ENCODE assay signal across 8 cellular contexts in genomic region chr12:62123721-62124203, GRCh38.
DNase-seq lines count a peak whose midpoint lies in the region; ATAC-seq and TF ChIP-seq lines count a peak whose summit lies in the region.

No MANE protein-coding gene starts in this region.

- CTCF ChIA-PET in PC-9 (lab: Charles Lee): interaction anchor here (0.7 kb wide), 1 partner anchor 948 kb away, joined by 3 read pairs; no protein-coding TSS in a partner anchor

- H3K79me2 ChIP-seq in DND-41 (ENCODE audit: insufficient read depth, low read length): no peaks in the 10 kb centered on the region
- no peaks in the 10 kb centered on the region for H3K79me2 ChIP-seq in PC-9 (ENCODE audit: low read depth)

- H3K4me2 ChIP-seq in DND-41 (ENCODE audit: insufficient read depth, low read length) (no peak overlapping the region), PC-9 (no peak overlapping the region)

- no peaks in the 10 kb centered on the region for H3K9me2 ChIP-seq in PC-9 (ENCODE audit: insufficient read depth)

- H3K36me3 ChIP-seq in DND-41 (ENCODE audit: insufficient read depth, low read length): no peaks in the 10 kb centered on the region
- no peaks in the 10 kb centered on the region for H3K36me3 ChIP-seq in PC-9 (ENCODE audit: low read depth)
- H3K36me3 ChIP-seq in adrenal gland (replicated peaks in 1 of 2): no peaks in the 10 kb centered on the region

- peak; percentile 87 for TF ChIP-seq CTCF in DND-41 (IDR thresholded peaks at IDR 0.05; ENCODE audit: borderline replicate concordance, extremely low read depth, low read length, poor library complexity, severe bottlenecking)
- TF ChIP-seq CTCF in PC-9 (conservative IDR thresholded peaks at IDR 0.05): peak; percentile 78
- TF ChIP-seq CTCF in adrenal gland (IDR thresholded peaks at IDR 0.05): peak; percentile 40 to 75 (median 54)

- whole genome bisulfite sequencing in adrenal gland, 4 donors: 29 to 32% (median 32%) methylated on average over 4 of the region's 4 CpGs

- TF ChIP-seq POLR2A in adrenal gland (IDR thresholded peaks at IDR 0.05) (no peak), GM18505 (IDR thresholded peaks at IDR 0.05; ENCODE audit: borderline replicate concordance, extremely low read depth, insufficient read depth, insufficient read length) (no peak)

- H3K27me3 ChIP-seq in DND-41 (ENCODE audit: insufficient read depth, low read length, poor library complexity) (no peaks in the 10 kb centered on the region), PC-9 (ENCODE audit: insufficient read depth, low read depth) (no peaks in the 10 kb centered on the region), adrenal gland (no peaks in the 10 kb centered on the region)

- peak; percentile 42 for DNase-seq in DND-41
- DNase-seq in PC-9: peak in 1 of 2 experiments; percentile 15
- DNase-seq in adrenal gland: peak; percentile 21 to 58 (median 40)
- DNase-seq in inferior parietal cortex (ENCODE audit: extremely low spot score): peak; percentile 56
- peak; percentile 9 for DNase-seq in stimulated activated CD4-positive, alpha-beta T cell treated with anti-CD3 and anti-CD28 coated beads, Interleukin-2, amount 100 ng/mL, for 4 hours (ENCODE audit: low read depth)

- no peak overlapping the region for H3K4me3 ChIP-seq in DND-41 (ENCODE audit: low read depth in 1 of 2, low read length in 2 of 2)
- no peak overlapping the region for H3K4me3 ChIP-seq in PC-9
- H3K4me3 ChIP-seq in adrenal gland: no peak overlapping the region

- H4K20me1 ChIP-seq in DND-41 (ENCODE audit: insufficient read depth, low read length) (no peaks in the 10 kb centered on the region), PC-9 (ENCODE audit: insufficient read depth) (no peaks in the 10 kb centered on the region)

- no peaks in the 10 kb centered on the region for H3K9me3 ChIP-seq in DND-41 (ENCODE audit: insufficient read depth, low read length, severe bottlenecking)
- no peaks in the 10 kb centered on the region for H3K9me3 ChIP-seq in PC-9 (ENCODE audit: insufficient read depth, low read depth)
- no peaks in the 10 kb centered on the region for H3K9me3 ChIP-seq in adrenal gland (replicated peaks in 1 of 3)

- no peak overlapping the region for H3K9ac ChIP-seq in DND-41 (ENCODE audit: low read depth, low read length)

- intact Hi-C loops in PC-9 (cut with micrococcal nuclease; ENCODE audit: unreplicated experiment): no loop called here
- intact Hi-C loops in adrenal gland (cut with DNase I): no loop called here

- no peak overlapping the region for H2AFZ ChIP-seq in DND-41 (ENCODE audit: low read depth, low read length)
- no peak overlapping the region for H2AFZ ChIP-seq in PC-9

- BruUV-seq in PC-9 (replicated peaks; lab: Mats Ljungman, UMichigan): no TSS peak

- POLR2A ChIA-PET in PC-9 (lab: Charles Lee; ENCODE audit: unreplicated experiment): no interaction called here

- peak; percentile 80 for ATAC-seq in DND-41 (ENCODE audit: insufficient read depth, low read depth)
- ATAC-seq in GM19372 (IDR thresholded peaks at IDR 0.05; ENCODE audit: low read depth, unreplicated experiment): peak; percentile 90
- ATAC-seq in HG03520 (IDR thresholded peaks at IDR 0.05; ENCODE audit: unreplicated experiment): peak; percentile 89
- no peak for ATAC-seq in GM18505 (IDR thresholded peaks at IDR 0.05; ENCODE audit: unreplicated experiment)

- no peaks in the 10 kb centered on the region for H3F3A ChIP-seq in PC-9 (ENCODE audit: insufficient read depth, low read depth)

- no peaks in the 10 kb centered on the region for H3K4me1 ChIP-seq in DND-41 (ENCODE audit: insufficient read depth, low read length)
- H3K4me1 ChIP-seq in PC-9 (replicated peaks; ENCODE audit: insufficient read depth): no peaks in the 10 kb centered on the region
- H3K4me1 ChIP-seq in adrenal gland (replicated peaks in 1 of 2): no peaks in the 10 kb centered on the region

- H3K27ac ChIP-seq in DND-41 (ENCODE audit: low read length) (no peak overlapping the region), PC-9 (no peak overlapping the region), adrenal gland (no peak overlapping the region)
